In the genomic region with DNA sequence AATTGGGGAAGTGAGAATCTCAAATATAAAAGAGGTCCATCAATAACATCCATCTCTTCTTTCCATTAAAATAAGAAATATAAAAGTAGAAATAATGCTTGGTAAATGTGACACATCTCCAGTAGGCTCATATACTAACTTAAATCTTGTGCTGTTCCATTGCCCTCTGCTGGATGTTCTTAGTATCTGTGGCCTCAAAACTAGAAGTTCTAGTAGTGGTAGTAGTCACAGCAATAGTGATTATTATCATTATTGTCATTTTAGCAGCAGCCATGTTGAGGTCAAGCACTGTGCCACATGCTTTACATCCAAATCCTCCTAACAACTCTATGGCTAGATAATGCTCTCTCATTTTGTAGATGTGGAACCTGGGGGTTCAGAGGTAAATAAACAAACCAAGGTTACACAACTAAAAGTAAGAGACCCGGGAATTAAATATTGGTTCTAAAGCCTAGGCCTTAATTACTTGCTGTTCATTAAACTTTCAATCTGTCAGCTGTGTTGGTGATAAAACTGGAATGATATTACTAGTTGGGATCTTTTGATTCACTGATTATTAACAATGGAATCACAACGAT, we compare ENCODE assay signal across 8 cellular contexts. TPM values are rescaled to one million over a fixed set of nuclear protein-coding genes. Genes with fewer than 3 reads are reported as not detected.
DNase-seq lines count a peak whose midpoint lies in the region; ATAC-seq and TF ChIP-seq lines count a peak whose summit lies in the region.

No MANE protein-coding gene starts in this region.

- ATAC-seq in GM19463 (IDR thresholded peaks at IDR 0.05; ENCODE audit: unreplicated experiment): peak; percentile 31
- peak; percentile 85 for ATAC-seq in sciatic nerve
- no peak for ATAC-seq in GM19455 (IDR thresholded peaks at IDR 0.05; ENCODE audit: unreplicated experiment)

- intact Hi-C loops in left ventricle myocardium inferior (cut with micrococcal nuclease): loop anchor here (2.0 to 10.0 kb wide), 3 partner anchors 193 to 407 kb away; a partner anchor contains a TSS
- intact Hi-C loops in sciatic nerve (cut with DNase I): loop anchor here (5.0 to 10.0 kb wide), 2 partner anchors 195 to 227 kb away; a partner anchor contains a TSS

- no peaks in the 10 kb centered on the region for H3K27me3 ChIP-seq in left ventricle myocardium inferior (ENCODE audit: low read depth)

- H3K27ac ChIP-seq in left ventricle myocardium inferior (replicated peaks): no peak overlapping the region

- H3K4me1 ChIP-seq in left ventricle myocardium inferior: no peaks in the 10 kb centered on the region

- H3K4me3 ChIP-seq in left ventricle myocardium inferior: no peak overlapping the region

- DNase-seq in DMS 273 treated with DMSO at 0.1 percent for 48 hours (lab: John Stamatoyannopoulos, UW): peak; percentile 20
- DNase-seq in HS-5 (ENCODE audit: low read depth): peak; percentile 44
- peak; percentile 67 for DNase-seq in NCI-H82 treated with DMSO at 0.1 percent for 48 hours (lab: John Stamatoyannopoulos, UW; ENCODE audit: unreplicated experiment)
- DNase-seq in amniotic epithelial cell (ENCODE audit: low read depth): peak; percentile 77
- DNase-seq in left ventricle myocardium inferior: no peak
- DNase-seq in sciatic nerve (ENCODE audit: low spot score): no peak

- H3K36me3 ChIP-seq in left ventricle myocardium inferior: no peaks in the 10 kb centered on the region

- H3K9me3 ChIP-seq in left ventricle myocardium inferior (replicated peaks): no peaks in the 10 kb centered on the region

- peak; percentile 81 for TF ChIP-seq CTCF in left ventricle myocardium inferior (IDR thresholded peaks at IDR 0.05; ENCODE audit: borderline replicate concordance)

RNA-seq across cellular contexts. Expression of a gene that starts 20.2 kb away (rescaled TPM):
- total RNA-seq in left ventricle myocardium inferior: not detected
- total RNA-seq in sciatic nerve: 0.45 TPM

RNA-seq across cellular contexts. Expression of a gene that starts 42.2 kb away (rescaled TPM):
- total RNA-seq in left ventricle myocardium inferior (42.7 TPM), sciatic nerve (52.3 TPM)

RNA-seq across cellular contexts. Expression of a gene that starts 42.3 kb away (rescaled TPM):
- 16.5 TPM for total RNA-seq in left ventricle myocardium inferior
- 42.8 TPM for total RNA-seq in sciatic nerve

Comparison
In these comparisons a context has a peak if more than half of its experiments do, and no peak if none do; other contexts are left out.
1. DNase-seq: peak in DMS 273 treated with DMSO at 0.1 percent for 48 hours (single experiment), HS-5 (single experiment), NCI-H82 treated with DMSO at 0.1 percent for 48 hours (single experiment) and amniotic epithelial cell (single experiment); none in left ventricle myocardium inferior (single experiment) and sciatic nerve (single experiment).